In the genomic region with DNA sequence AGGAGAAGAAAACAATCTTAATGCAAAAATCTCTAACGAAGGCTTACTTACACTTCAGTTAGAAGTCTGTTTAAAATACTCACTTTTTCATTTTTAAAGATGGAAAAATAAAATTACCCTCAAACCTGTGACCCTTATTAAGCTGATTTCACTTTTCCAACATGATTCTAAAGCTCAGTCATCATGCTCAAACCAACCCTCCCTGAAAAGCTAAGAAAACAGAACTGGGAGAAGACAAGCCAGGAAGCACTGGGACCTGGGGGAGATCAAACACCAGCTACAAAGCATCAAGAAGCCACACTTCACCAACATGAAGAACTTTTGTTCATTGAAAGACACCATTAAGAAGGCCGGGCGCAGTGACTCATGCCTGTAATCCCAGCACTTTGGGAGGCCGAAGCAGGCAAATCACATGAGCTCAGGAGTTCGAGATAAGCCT, we compare ENCODE assay signal across 8 cellular contexts.
A peak's percentile ranks its signal among the peaks of the same experiment; 100 is the strongest.
DNase-seq lines count a peak whose midpoint lies in the region; ATAC-seq and TF ChIP-seq lines count a peak whose summit lies in the region.

No MANE protein-coding gene starts in this region.

- H4K20me1 ChIP-seq in OCI-LY1 (ENCODE audit: insufficient read depth, low read length) = no peaks in the 10 kb centered on the region

- peaks cover 47% of the 10 kb centered on the region for H3K4me1 ChIP-seq in OCI-LY1 (ENCODE audit: insufficient read depth, low read length, severe bottlenecking)

- ATAC-seq in sciatic nerve (peak; percentile 27), HG03108 (IDR thresholded peaks at IDR 0.05; ENCODE audit: unreplicated experiment) (no peak)

- no peak overlapping the region for H2AFZ ChIP-seq in OCI-LY1 (ENCODE audit: low read length)

- no peaks in the 10 kb centered on the region for H3K79me2 ChIP-seq in OCI-LY1 (ENCODE audit: insufficient read depth, low read length)

- no peak for TF ChIP-seq CTCF in OCI-LY1 (IDR thresholded peaks at IDR 0.05; ENCODE audit: low read length)
- TF ChIP-seq CTCF in fibroblast of mammary gland (conservative IDR thresholded peaks at IDR 0.05; ENCODE audit: control insufficient read depth, insufficient read depth, low read depth, low read length) = no peak

- no peak overlapping the region; the same call in 1 of the 2 replicates for H3K4me2 ChIP-seq in OCI-LY1 (ENCODE audit: low read length)

- H3K9me3 ChIP-seq in OCI-LY1 (ENCODE audit: low read length) = no peaks in the 10 kb centered on the region

- no peaks in the 10 kb centered on the region for H3K36me3 ChIP-seq in OCI-LY1 (ENCODE audit: insufficient read depth, low read length)

- peaks cover 8% of the 10 kb centered on the region for H3F3A ChIP-seq in OCI-LY1 (ENCODE audit: insufficient read depth, low read length)

- H3K9me2 ChIP-seq in OCI-LY1 (ENCODE audit: low read depth, low read length) = no peaks in the 10 kb centered on the region

- H3K4me3 ChIP-seq in OCI-LY1 (ENCODE audit: low read depth, low read length, poor library complexity, severe bottlenecking) = no peak overlapping the region
- no peak overlapping the region for H3K4me3 ChIP-seq in fibroblast of mammary gland (ENCODE audit: control insufficient read depth, low read depth, low read length)

- peak overlapping the region; percentile 87 for H3K27ac ChIP-seq in OCI-LY1 (ENCODE audit: low read depth, low read length, poor library complexity, severe bottlenecking)

- intact Hi-C loops in sciatic nerve (cut with DNase I) = no loop called here

- DNase-seq in ELF-1 (ENCODE audit: low read depth, low spot score) (peak; percentile 74), fibroblast of mammary gland (ENCODE audit: low read depth) (peak; percentile 20), sciatic nerve (ENCODE audit: low spot score) (no peak), COLO668 (lab: John Stamatoyannopoulos, UW; ENCODE audit: unreplicated experiment) (no peak), iPS-NIHi11 (ENCODE audit: low spot score) (no peak), cerebellum (ENCODE audit: low spot score) (no peak)

- H3K27me3 ChIP-seq in OCI-LY1 (ENCODE audit: insufficient read depth, low read length) = no peaks in the 10 kb centered on the region

- peak overlapping the region; percentile 31; the same call in 1 of the 2 replicates for H3K9ac ChIP-seq in OCI-LY1 (ENCODE audit: low read length)

Comparison
In these comparisons a context has a peak if more than half of its experiments do, and no peak if none do; other contexts are left out.
1. DNase-seq: peak in ELF-1 (single experiment) and fibroblast of mammary gland (single experiment); none in sciatic nerve (single experiment), COLO668 (single experiment), iPS-NIHi11 (single experiment) and cerebellum (single experiment).